Comparison of ENCODE assay signal across 16 cellular contexts in genomic region chrX:22577181-22577580, GRCh38.
A peak's percentile ranks its signal among the peaks of the same experiment; 100 is the strongest.
DNase-seq lines count a peak whose midpoint lies in the region; ATAC-seq and TF ChIP-seq lines count a peak whose summit lies in the region.
"Had no signal": no experiment of that assay in that cellular context is flagged by ENCODE, and none has a peak within 500 bp of the region (broad histone marks: within the 10 kb centered on the region; RNA-seq: fewer than 3 reads in every experiment).

No MANE protein-coding gene starts in this region.

- WGBS in IMR-90 (ENCODE audit: extremely low coverage in 2 of 2, insufficient read length in 1 of 2), 2 experiments: no CpG with 5 or more reads among the region's 3 CpGs

- H3K79me1 ChIP-seq in IMR-90 (ENCODE audit: low read depth in 1 of 2, low read length in 2 of 2): no peaks in the 10 kb centered on the region

- in situ Hi-C loops in IMR-90 (cut with MboI; ENCODE audit: low sequenced_read_pairs): no loop called here

- H3K27ac ChIP-seq in IMR-90 (ENCODE audit: insufficient read depth, low read length): no peak overlapping the region
- H3K27ac ChIP-seq: lower lobe of right lung, neutrophil had no signal

- H3K27me3 Mint-ChIP-seq in chondrocyte (ENCODE audit: low read depth): peaks cover 2% of the 10 kb centered on the region
- H3K27me3 Mint-ChIP-seq in stimulated activated naive CD8-positive, alpha-beta T cell treated with anti-CD3 and anti-CD28 coated beads, Interleukin-15, amount 100 ng/mL, for 72 hours: no peaks in the 10 kb centered on the region
- H3K27me3 Mint-ChIP-seq: activated naive CD4-positive, alpha-beta T cell treated with anti-CD3 and anti-CD28 coated beads, Interleukin-2, amount 50 U/mL, for 24 hours; B cell had no signal

- CTCF ChIA-PET in IMR-90 (lab: Yijun Ruan, JAX): no interaction called here

- dilution Hi-C loops in IMR-90 (cut with HindIII; ENCODE audit: low sequenced_read_pairs, unreplicated experiment): no loop called here

- DNase-seq in AG08395 (ENCODE audit: low spot score) (peak; percentile 2), IMR-90 (peak; percentile 74), chondrocyte (ENCODE audit: low spot score) (no peak), kidney glomerular epithelial cell (lab: John Stamatoyannopoulos, UW) (peak; percentile 65), cerebellum (ENCODE audit: low spot score) (no peak), D341Med (ENCODE audit: low spot score) (no peak)
- no peak for DNase-seq in stimulated activated naive CD8-positive, alpha-beta T cell treated with anti-CD3 and anti-CD28 coated beads, Interleukin-15, amount 100 ng/mL, for 72 hours
- DNase-seq in activated T-cell treated with anti-CD3 and anti-CD28 coated beads, Interleukin-2, amount 50 U/mL, for 1 hour: no peak
- DNase-seq: hippocampal formation; lower lobe of right lung; NCI-H146; NCI-H510A; stimulated activated CD4-positive, alpha-beta T cell treated with anti-CD3 and anti-CD28 coated beads, Interleukin-15, amount 100 ng/mL, for 24 hours had no signal

- H3K56ac ChIP-seq in IMR-90 (ENCODE audit: extremely low read depth, insufficient read depth, low read length): no peak overlapping the region

- H2BK15ac ChIP-seq in IMR-90 (ENCODE audit: low read depth, low read length): no peak overlapping the region

- no peak overlapping the region; the same call in 1 of the 2 replicates for H2BK20ac ChIP-seq in IMR-90 (ENCODE audit: low read depth, low read length)

- H3K9me3 ChIP-seq in IMR-90 (ENCODE audit: control insufficient read depth, insufficient read depth, low read length): no peaks in the 10 kb centered on the region
- H3K9me3 ChIP-seq: lower lobe of right lung, neutrophil had no signal

- peaks cover 3% of the 10 kb centered on the region for H3K9me3 Mint-ChIP-seq in chondrocyte (ENCODE audit: low read depth)
- H3K9me3 Mint-ChIP-seq in stimulated activated naive CD8-positive, alpha-beta T cell treated with anti-CD3 and anti-CD28 coated beads, Interleukin-15, amount 100 ng/mL, for 72 hours: no peaks in the 10 kb centered on the region
- H3K9me3 Mint-ChIP-seq: activated naive CD4-positive, alpha-beta T cell treated with anti-CD3 and anti-CD28 coated beads, Interleukin-2, amount 50 U/mL, for 24 hours had no signal

- no peaks in the 10 kb centered on the region for H3K9me1 ChIP-seq in IMR-90 (ENCODE audit: insufficient read depth, low read length)

- H4K8ac ChIP-seq in IMR-90 (ENCODE audit: low read depth in 2 of 2, low read length in 2 of 2): no peak overlapping the region

- H3K36me3 Mint-ChIP-seq in chondrocyte (ENCODE audit: low read depth): no peaks in the 10 kb centered on the region
- H3K36me3 Mint-ChIP-seq: activated naive CD4-positive, alpha-beta T cell treated with anti-CD3 and anti-CD28 coated beads, Interleukin-2, amount 50 U/mL, for 24 hours had no signal

- H3K9ac ChIP-seq in IMR-90 (ENCODE audit: low read depth, low read length): no peak overlapping the region

- intact Hi-C loops in IMR-90 (cut with micrococcal nuclease): no loop called here

- no peaks in the 10 kb centered on the region for H3K27me3 ChIP-seq in IMR-90 (ENCODE audit: control insufficient read depth, insufficient read depth, low read length)
- H3K27me3 ChIP-seq: neutrophil had no signal

- no peaks in the 10 kb centered on the region for H3K36me3 ChIP-seq in IMR-90 (ENCODE audit: control insufficient read depth, insufficient read depth, low read length)
- H3K36me3 ChIP-seq: lower lobe of right lung, neutrophil had no signal

- H4K20me1 ChIP-seq in IMR-90 (ENCODE audit: insufficient read depth, low read length): no peaks in the 10 kb centered on the region

- H3K4me3 ChIP-seq in IMR-90 (ENCODE audit: insufficient read depth, low read depth, low read length): no peak overlapping the region
- H3K4me3 ChIP-seq: lower lobe of right lung had no signal

- H3K4me2 ChIP-seq in IMR-90 (ENCODE audit: low read depth, low read length): peak overlapping the region; percentile 37; the same call in 1 of the 2 replicates

- H3K18ac ChIP-seq in IMR-90 (ENCODE audit: low read depth, low read length): peak overlapping the region; percentile 25; the same call in 1 of the 2 replicates

- POLR2A ChIA-PET in IMR-90 (lab: Charles Lee; ENCODE audit: unreplicated experiment): no interaction called here

- no peak overlapping the region for H2AK9ac ChIP-seq in IMR-90 (replicated peaks; ENCODE audit: low read depth, low read length, poor library complexity)

- peak overlapping the region; percentile 88 for H3K27ac Mint-ChIP-seq in chondrocyte (ENCODE audit: unreplicated experiment)
- H3K27ac Mint-ChIP-seq in stimulated activated naive CD8-positive, alpha-beta T cell treated with anti-CD3 and anti-CD28 coated beads, Interleukin-15, amount 100 ng/mL, for 72 hours: no peak overlapping the region
- H3K27ac Mint-ChIP-seq: activated naive CD4-positive, alpha-beta T cell treated with anti-CD3 and anti-CD28 coated beads, Interleukin-2, amount 50 U/mL, for 24 hours; B cell had no signal

- H3K4me3 Mint-ChIP-seq in chondrocyte (ENCODE audit: unreplicated experiment): no peak overlapping the region
- no peak overlapping the region for H3K4me3 Mint-ChIP-seq in stimulated activated naive CD8-positive, alpha-beta T cell treated with anti-CD3 and anti-CD28 coated beads, Interleukin-15, amount 100 ng/mL, for 72 hours
- H3K4me3 Mint-ChIP-seq: activated naive CD4-positive, alpha-beta T cell treated with anti-CD3 and anti-CD28 coated beads, Interleukin-2, amount 50 U/mL, for 24 hours; B cell had no signal

- H4K91ac ChIP-seq in IMR-90 (ENCODE audit: insufficient read depth, low read depth, low read length): no peak overlapping the region

- H3K4me1 ChIP-seq in IMR-90 (ENCODE audit: control insufficient read depth, insufficient read depth, low read length): no peaks in the 10 kb centered on the region
- H3K4me1 ChIP-seq: lower lobe of right lung had no signal

- peak; percentile 90 for ATAC-seq in IMR-90 (ENCODE audit: low read depth)
- no peak for ATAC-seq in stimulated activated naive CD8-positive, alpha-beta T cell treated with anti-CD3 and anti-CD28 coated beads, Interleukin-15, amount 100 ng/mL, for 72 hours
- ATAC-seq: lower lobe of right lung had no signal

- TF ChIP-seq POLR2A in IMR-90 (IDR thresholded peaks at IDR 0.05; ENCODE audit: low read depth, low read length): no peak

- no peak overlapping the region for H4K5ac ChIP-seq in IMR-90 (ENCODE audit: low read depth, low read length)

- TF ChIP-seq CTCF in IMR-90 (conservative IDR thresholded peaks at IDR 0.05; ENCODE audit: low read depth, low read length): no peak
- no peak for TF ChIP-seq CTCF in chondrocyte (IDR thresholded peaks at IDR 0.05)

- H3K14ac ChIP-seq in IMR-90 (replicated peaks; ENCODE audit: low read depth, low read length): no peak overlapping the region

- no TSS peak for BruUV-seq in IMR-90 (replicated peaks; lab: Mats Ljungman, UMichigan)

- no peak overlapping the region; the same call in 1 of the 2 replicates for H3K23ac ChIP-seq in IMR-90 (ENCODE audit: low read depth, low read length)

- H2BK120ac ChIP-seq in IMR-90 (ENCODE audit: low read depth, low read length): no peak overlapping the region

- H2AK5ac ChIP-seq in IMR-90 (ENCODE audit: low read depth, low read length): no peak overlapping the region

- H3K4ac ChIP-seq in IMR-90 (ENCODE audit: low read depth, low read length): no peak overlapping the region

- H2AFZ ChIP-seq in IMR-90 (replicated peaks; ENCODE audit: low read length, poor library complexity): no peak overlapping the region

- peaks cover 32% of the 10 kb centered on the region for H3K4me1 Mint-ChIP-seq in chondrocyte (ENCODE audit: low read depth)
- no peaks in the 10 kb centered on the region for H3K4me1 Mint-ChIP-seq in stimulated activated naive CD8-positive, alpha-beta T cell treated with anti-CD3 and anti-CD28 coated beads, Interleukin-15, amount 100 ng/mL, for 72 hours
- H3K4me1 Mint-ChIP-seq: activated naive CD4-positive, alpha-beta T cell treated with anti-CD3 and anti-CD28 coated beads, Interleukin-2, amount 50 U/mL, for 24 hours had no signal

- H2BK5ac ChIP-seq in IMR-90 (ENCODE audit: low read depth, low read length, poor library complexity, severe bottlenecking): peak overlapping the region; percentile 40

- TF ChIP-seq RAD21 in IMR-90 (IDR thresholded peaks at IDR 0.05; ENCODE audit: low read length): no peak

TF ChIP-seq in IMR-90, 13 proteins besides CTCF, POLR2A, EP300 and RAD21:
- TF ChIP-seq FOS (IDR thresholded peaks at IDR 0.05; ENCODE audit: low read depth, low read length): peak; percentile 32; the same call in 1 of the 2 replicates
- TF ChIP-seq MXI1 (IDR thresholded peaks at IDR 0.05; ENCODE audit: borderline replicate concordance, low read depth, low read length): no peak

Comparison
In these comparisons a context has a peak if more than half of its experiments do, and no peak if none do; other contexts are left out.
1. DNase-seq: peak in AG08395 (single experiment), IMR-90 (single experiment) and kidney glomerular epithelial cell (single experiment); none in chondrocyte (single experiment), stimulated activated naive CD8-positive, alpha-beta T cell treated with anti-CD3 and anti-CD28 coated beads, Interleukin-15, amount 100 ng/mL, for 72 hours (0 of 2), cerebellum (single experiment), activated T-cell treated with anti-CD3 and anti-CD28 coated beads, Interleukin-2, amount 50 U/mL, for 1 hour (single experiment) and D341Med (single experiment).